Comparison of ENCODE assay signal across 26 cellular contexts in the genomic region with DNA sequence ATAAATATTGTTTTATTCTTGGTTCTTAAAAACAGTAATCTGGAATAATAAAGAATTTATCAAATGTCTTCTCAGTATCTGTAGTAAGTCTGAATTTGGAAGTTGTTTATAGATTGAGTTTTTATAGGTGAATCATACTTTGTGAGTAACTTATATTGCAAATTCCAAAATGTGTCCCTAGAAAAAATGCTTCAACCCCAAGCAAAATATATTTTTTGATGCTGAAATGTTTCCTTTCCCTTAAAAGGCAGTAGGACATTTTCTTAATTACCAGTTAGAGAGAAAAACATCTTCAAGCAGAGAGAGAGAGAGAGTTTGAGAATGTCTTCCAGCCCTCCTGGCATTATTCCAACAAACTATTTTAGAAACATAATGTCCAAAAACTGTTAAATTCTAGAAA. TPM values are rescaled to one million over a fixed set of nuclear protein-coding genes. Genes with fewer than 3 reads are reported as not detected.
A peak's percentile ranks its signal among the peaks of the same experiment; 100 is the strongest.
DNase-seq lines count a peak whose midpoint lies in the region; ATAC-seq, FAIRE-seq and TF ChIP-seq lines count a peak whose summit lies in the region.
"Had no signal": no experiment of that assay in that cellular context is flagged by ENCODE, and none has a peak within 500 bp of the region (broad histone marks: within the 10 kb centered on the region; RNA-seq: fewer than 3 reads in every experiment).

No MANE protein-coding gene starts in this region.

- H3K27me3 ChIP-seq in astrocyte (ENCODE audit: insufficient read depth, low read length), result no peaks in the 10 kb centered on the region
- H3K27me3 ChIP-seq: BE2C, SJSA1 had no signal

- no peak overlapping the region for H3K4me3 Mint-ChIP-seq in astrocyte (ENCODE audit: unreplicated experiment)
- H3K4me3 Mint-ChIP-seq: CD14-positive monocyte; CD8-positive, alpha-beta memory T cell; T-cell had no signal

- ATAC-seq in GM21723 (IDR thresholded peaks at IDR 0.05; ENCODE audit: unreplicated experiment), result no peak
- no peak for ATAC-seq in GM21526 (IDR thresholded peaks at IDR 0.05; ENCODE audit: low FRiP score, unreplicated experiment)
- ATAC-seq: PC-3, T-cell had no signal

- no peak overlapping the region for H2AFZ ChIP-seq in astrocyte (ENCODE audit: low read depth, low read length)

- no peaks in the 10 kb centered on the region for H4K20me1 ChIP-seq in astrocyte (ENCODE audit: insufficient read depth, low read length)

- peaks cover 16% of the 10 kb centered on the region for H3K79me2 ChIP-seq in astrocyte (ENCODE audit: insufficient read depth, low read length)

- H3K4me1 Mint-ChIP-seq in astrocyte (ENCODE audit: low read depth, unreplicated experiment), result peaks cover 2% of the 10 kb centered on the region

- H3K27me3 Mint-ChIP-seq in astrocyte (ENCODE audit: low read depth, unreplicated experiment), result no peaks in the 10 kb centered on the region

- H3K4me3 ChIP-seq in astrocyte (ENCODE audit: insufficient read depth, low read depth, low read length), result no peak overlapping the region
- H3K4me3 ChIP-seq: SJSA1 had no signal

- no peak overlapping the region for H3K27ac ChIP-seq in astrocyte (ENCODE audit: low read depth, low read length)
- H3K27ac ChIP-seq: SJSA1 had no signal

- H3K36me3 Mint-ChIP-seq in astrocyte (ENCODE audit: low read depth, unreplicated experiment), result no peaks in the 10 kb centered on the region

- FAIRE-seq in astrocyte (lab: Jason Lieb, UNC), result peak; percentile 29
- FAIRE-seq: H54 had no signal

- no peak overlapping the region for H3K27ac Mint-ChIP-seq in astrocyte (ENCODE audit: unreplicated experiment)
- H3K27ac Mint-ChIP-seq: CD14-positive monocyte; CD8-positive, alpha-beta memory T cell; T-cell had no signal

- DNase-seq in GM03348 (ENCODE audit: low spot score) (peak; percentile 9), astrocyte (ENCODE audit: low read depth) (no peak), hepatic stellate cell (ENCODE audit: low spot score) (peak; percentile 16), 8988T (no peak), SW 1271 (lab: John Stamatoyannopoulos, UW) (no peak)
- DNase-seq: BE2C; CD8-positive, alpha-beta memory T cell; DMS 273 treated with DMSO at 0.1 percent for 48 hours; DMS79 treated with DMSO at 0.1 percent for 48 hours; KBM-7; MV-4-11; NCI-H1105; NCI-H146; NCI-H1930; NCI-H2107; NCI-H446; NCI-H524 treated with DMSO at 0.1 percent for 48 hours; NCI-H774; PC-3; Right ventricle myocardium superior; T-cell had no signal

- no peak overlapping the region for H3K9ac ChIP-seq in astrocyte (ENCODE audit: low read length)

- no peaks in the 10 kb centered on the region for H3K4me1 ChIP-seq in astrocyte (ENCODE audit: insufficient read depth, low read length)
- H3K4me1 ChIP-seq: BE2C had no signal

- H3K9me3 ChIP-seq in astrocyte (ENCODE audit: insufficient read depth, low read depth, low read length), result no peaks in the 10 kb centered on the region
- H3K9me3 ChIP-seq: BE2C, SJSA1 had no signal

- TF ChIP-seq CTCF in astrocyte (IDR thresholded peaks at IDR 0.05; ENCODE audit: insufficient read depth, low read depth, low read length), result no peak

- H3K9me3 Mint-ChIP-seq in astrocyte (ENCODE audit: unreplicated experiment), result no peaks in the 10 kb centered on the region
- H3K9me3 Mint-ChIP-seq: CD8-positive, alpha-beta memory T cell had no signal

- no peak overlapping the region for H3K4me2 ChIP-seq in astrocyte (ENCODE audit: low read length)

- no peaks in the 10 kb centered on the region for H3K36me3 ChIP-seq in astrocyte (ENCODE audit: insufficient read depth, low read length)
- H3K36me3 ChIP-seq: BE2C, SJSA1 had no signal

RNA-seq across cellular contexts. Expression of gene PELI2, which starts 37.9 kb away (rescaled TPM):
- 5.2 and 5.3 TPM in 2 replicates for total RNA-seq in astrocyte

Comparison
In these comparisons a context has a peak if more than half of its experiments do, and no peak if none do; other contexts are left out.
1. DNase-seq: peak in GM03348 (single experiment) and hepatic stellate cell (single experiment); none in astrocyte (single experiment), 8988T (single experiment) and SW 1271 (0 of 2).